In the genomic region with DNA sequence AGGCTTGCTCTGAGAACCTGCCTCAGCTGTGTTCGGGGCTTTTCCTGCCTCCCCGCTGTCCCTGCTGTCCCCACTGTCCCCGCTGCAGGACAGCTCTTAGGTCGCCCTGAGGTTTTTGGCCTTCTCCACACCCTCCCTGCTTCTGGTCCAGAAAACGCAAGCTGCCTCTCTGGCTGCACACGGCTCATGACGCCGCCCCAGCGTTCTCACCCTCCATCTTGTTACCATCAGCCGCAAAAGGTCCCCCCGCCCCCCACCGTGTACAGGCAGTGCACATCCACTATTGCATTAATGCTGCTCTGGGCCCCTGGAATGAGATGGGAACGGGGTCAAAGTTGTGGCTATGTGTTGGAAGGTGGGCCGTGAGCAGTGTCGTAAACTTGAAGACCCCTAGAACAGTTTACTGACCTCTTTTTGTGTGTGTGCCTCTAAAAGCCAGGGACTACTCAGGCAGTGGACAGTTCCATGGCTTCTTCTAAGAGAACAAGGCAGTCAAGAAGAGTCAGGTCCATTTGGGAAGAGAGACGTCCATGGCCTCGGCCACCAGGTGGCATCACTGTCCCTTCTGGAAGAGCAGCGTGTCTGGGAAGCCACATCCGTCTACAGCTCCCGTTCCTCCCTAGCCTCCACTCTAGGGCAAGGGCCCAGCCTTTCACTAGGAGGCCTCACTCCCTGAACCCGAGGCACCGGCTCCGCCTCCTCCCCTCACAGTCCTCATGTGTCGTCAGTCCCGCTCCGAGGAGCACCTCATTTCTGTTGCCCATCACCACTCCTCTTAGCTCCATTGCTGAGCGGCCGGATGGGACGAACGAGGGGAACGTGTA, we compare ENCODE assay signal across 7 cellular contexts. TPM values are rescaled to one million over a fixed set of nuclear protein-coding genes. Genes with fewer than 3 reads are reported as not detected.
A peak's percentile ranks its signal among the peaks of the same experiment; 100 is the strongest.
DNase-seq lines count a peak whose midpoint lies in the region; ATAC-seq, FAIRE-seq and TF ChIP-seq lines count a peak whose summit lies in the region.

No MANE protein-coding gene starts in this region.

- no peak for TF ChIP-seq POLR2A in GM12892 (IDR thresholded peaks at IDR 0.05; ENCODE audit: low read depth, low read length)

- H3K4me2 ChIP-seq in MM.1S (ENCODE audit: low read depth, low read length) = peak overlapping the region; percentile 44

- H3K4me1 ChIP-seq in MM.1S (ENCODE audit: low read length) = no peaks in the 10 kb centered on the region
- no peaks in the 10 kb centered on the region for H3K4me1 ChIP-seq in RWPE2 (ENCODE audit: insufficient read depth, poor library complexity, severe bottlenecking)
- H3K4me1 ChIP-seq in foreskin keratinocyte = no peaks in the 10 kb centered on the region

- H3K27me3 Mint-ChIP-seq in activated T-helper 2 cell treated with anti-CD3 and anti-CD28 coated beads, Interferon-gamma antibody, Interleukin-2, Interleukin-4, amounts not matched to agents 10 μg/mL and 5 μg/mL and 100 μg/mL, durations not matched to agents 14 hours and 24 hours and 36 hours (ENCODE audit: low read depth) = peaks cover 2% of the 10 kb centered on the region

- no peaks in the 10 kb centered on the region for H3K9me2 ChIP-seq in MM.1S (replicated peaks; ENCODE audit: insufficient read depth, low read length)

- no peak overlapping the region for H3K4me3 Mint-ChIP-seq in activated T-helper 2 cell treated with anti-CD3 and anti-CD28 coated beads, Interferon-gamma antibody, Interleukin-2, Interleukin-4, amounts not matched to agents 10 μg/mL and 5 μg/mL and 100 μg/mL, durations not matched to agents 14 hours and 24 hours and 36 hours (ENCODE audit: low read depth)

- peaks cover 5% of the 10 kb centered on the region for H3K4me1 Mint-ChIP-seq in activated T-helper 2 cell treated with anti-CD3 and anti-CD28 coated beads, Interferon-gamma antibody, Interleukin-2, Interleukin-4, amounts not matched to agents 10 μg/mL and 5 μg/mL and 100 μg/mL, durations not matched to agents 14 hours and 24 hours and 36 hours (ENCODE audit: low read depth)

- H3K9me3 ChIP-seq in MM.1S (replicated peaks; ENCODE audit: insufficient read depth, low read length) = no peaks in the 10 kb centered on the region
- no peaks in the 10 kb centered on the region for H3K9me3 ChIP-seq in RWPE2 (ENCODE audit: severe bottlenecking)

- intact Hi-C loops in activated T-helper 2 cell treated with anti-CD3 and anti-CD28 coated beads, Interferon-gamma antibody, Interleukin-2, Interleukin-4, amounts not matched to agents 10 μg/mL and 5 μg/mL and 100 μg/mL, durations not matched to agents 14 hours and 24 hours and 36 hours (cut with micrococcal nuclease) = loop anchor here (1.0 kb wide), 2 partner anchors 136 to 495 kb away; no protein-coding TSS in a partner anchor

- no peak overlapping the region for H3K4me3 ChIP-seq in MM.1S (ENCODE audit: low read length)
- H3K4me3 ChIP-seq in RWPE2 (ENCODE audit: severe bottlenecking) = no peak overlapping the region

- H3K36me3 ChIP-seq in MM.1S (replicated peaks; ENCODE audit: insufficient read depth, low read length) (no peaks in the 10 kb centered on the region), RWPE2 (ENCODE audit: low read depth) (no peaks in the 10 kb centered on the region)

- ATAC-seq in RWPE2 (ENCODE audit: low read depth) (peak; percentile 96), foreskin keratinocyte (peak; percentile 94)

- no peaks in the 10 kb centered on the region for H3K79me2 ChIP-seq in MM.1S (ENCODE audit: low read length)

- peak; percentile 73 for FAIRE-seq in GM12892 (lab: Jason Lieb, UNC)

- DNase-seq in GM12892 (ENCODE audit: insufficient read length) (peak; percentile 65), MM.1S (peak; percentile 84), RWPE2 (ENCODE audit: low spot score) (no peak), foreskin keratinocyte (peak in 1 of 2 donors; percentile 69), nucleus accumbens (lab: John Stamatoyannopoulos, UW) (peak in 54 of 56 donors; percentile 2 to 91 (median 66)), substantia nigra (lab: John Stamatoyannopoulos, UW) (peak in 48 of 49 donors; percentile 12 to 88 (median 72))
- peak; percentile 47 for DNase-seq in activated T-helper 2 cell treated with anti-CD3 and anti-CD28 coated beads, Interferon-gamma antibody, Interleukin-2, Interleukin-4, amounts not matched to agents 10 μg/mL and 5 μg/mL and 100 μg/mL, durations not matched to agents 14 hours and 24 hours and 36 hours (ENCODE audit: low spot score)

- TF ChIP-seq CTCF in MM.1S (IDR thresholded peaks at IDR 0.05; ENCODE audit: low read length) (peak; percentile 94), RWPE2 (IDR thresholded peaks at IDR 0.05; ENCODE audit: poor library complexity, severe bottlenecking) (peak; percentile 89), foreskin keratinocyte (conservative IDR thresholded peaks at IDR 0.05) (peak; percentile 96)

- H3K27ac Mint-ChIP-seq in activated T-helper 2 cell treated with anti-CD3 and anti-CD28 coated beads, Interferon-gamma antibody, Interleukin-2, Interleukin-4, amounts not matched to agents 10 μg/mL and 5 μg/mL and 100 μg/mL, durations not matched to agents 14 hours and 24 hours and 36 hours = no peak overlapping the region

- no peaks in the 10 kb centered on the region for H3K36me3 Mint-ChIP-seq in activated T-helper 2 cell treated with anti-CD3 and anti-CD28 coated beads, Interferon-gamma antibody, Interleukin-2, Interleukin-4, amounts not matched to agents 10 μg/mL and 5 μg/mL and 100 μg/mL, durations not matched to agents 14 hours and 24 hours and 36 hours (ENCODE audit: low read depth)

- no peaks in the 10 kb centered on the region for H3K9me3 Mint-ChIP-seq in activated T-helper 2 cell treated with anti-CD3 and anti-CD28 coated beads, Interferon-gamma antibody, Interleukin-2, Interleukin-4, amounts not matched to agents 10 μg/mL and 5 μg/mL and 100 μg/mL, durations not matched to agents 14 hours and 24 hours and 36 hours

- H4K20me1 ChIP-seq in MM.1S (ENCODE audit: insufficient read depth, low read length) = no peaks in the 10 kb centered on the region

- H3K27ac ChIP-seq in MM.1S (ENCODE audit: low read length) (no peak overlapping the region), RWPE2 (ENCODE audit: poor library complexity, severe bottlenecking) (no peak overlapping the region), foreskin keratinocyte (no peak overlapping the region), substantia nigra (ENCODE audit: low read depth, low read length, poor library complexity, severe bottlenecking) (no peak overlapping the region)

- H3K9ac ChIP-seq in MM.1S (ENCODE audit: low read length) = no peak overlapping the region

- H2AFZ ChIP-seq in MM.1S (ENCODE audit: low read length) = peak overlapping the region; percentile 55; the same call in 1 of the 2 replicates

- no peaks in the 10 kb centered on the region for H3F3A ChIP-seq in MM.1S (ENCODE audit: insufficient read depth, low read length)

- H3K27me3 ChIP-seq in MM.1S (replicated peaks; ENCODE audit: insufficient read depth, low read length) (peaks cover 16% of the 10 kb centered on the region), RWPE2 (ENCODE audit: insufficient read depth, poor library complexity, severe bottlenecking) (no peaks in the 10 kb centered on the region), foreskin keratinocyte (no peaks in the 10 kb centered on the region)

RNA-seq across cellular contexts. Expression of gene MKRN1, which starts 38.5 kb away (rescaled TPM):
- polyA plus RNA-seq in GM12892 (2012; ENCODE audit: missing spikeins) = 41.8 TPM
- 72.9 and 73.6 TPM in 2 replicates for total RNA-seq in activated T-helper 2 cell treated with anti-CD3 and anti-CD28 coated beads, Interferon-gamma antibody, Interleukin-2, Interleukin-4, amounts not matched to agents 10 μg/mL and 5 μg/mL and 100 μg/mL, durations not matched to agents 14 hours and 24 hours and 36 hours
- 54.8 and 56.9 TPM in 2 replicates for total RNA-seq in foreskin keratinocyte
- polyA plus RNA-seq in foreskin keratinocyte = 34.1 and 37.0 TPM in 2 replicates
